ENCODE assay signal across 1 cellular context in the genomic region with DNA sequence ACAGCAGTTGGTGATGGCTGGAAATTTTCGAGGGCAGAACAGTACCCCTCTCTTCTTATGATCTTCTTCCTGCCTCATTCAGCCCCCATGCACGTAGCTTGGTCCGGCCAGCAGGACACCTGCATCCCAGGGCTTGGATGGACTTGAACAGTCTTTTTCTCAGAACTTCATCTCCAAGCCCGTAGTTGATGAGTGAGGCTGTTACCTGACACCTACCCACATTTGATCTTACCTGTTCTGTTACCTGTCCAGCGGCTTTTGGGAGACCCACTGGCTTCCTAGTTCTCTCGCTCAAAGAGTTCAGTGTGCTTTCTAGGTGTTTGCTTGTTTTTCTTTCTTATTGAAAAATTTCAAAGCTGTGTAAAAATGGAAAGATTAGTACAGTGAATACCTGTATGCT.
TF ChIP-seq lines count a peak whose summit lies in the region.

No MANE protein-coding gene starts in this region.

TF ChIP-seq in WTC11, 78 proteins besides CTCF, POLR2A, EP300 and RAD21 (continued from another document):
- TF ChIP-seq, protein P1, sequence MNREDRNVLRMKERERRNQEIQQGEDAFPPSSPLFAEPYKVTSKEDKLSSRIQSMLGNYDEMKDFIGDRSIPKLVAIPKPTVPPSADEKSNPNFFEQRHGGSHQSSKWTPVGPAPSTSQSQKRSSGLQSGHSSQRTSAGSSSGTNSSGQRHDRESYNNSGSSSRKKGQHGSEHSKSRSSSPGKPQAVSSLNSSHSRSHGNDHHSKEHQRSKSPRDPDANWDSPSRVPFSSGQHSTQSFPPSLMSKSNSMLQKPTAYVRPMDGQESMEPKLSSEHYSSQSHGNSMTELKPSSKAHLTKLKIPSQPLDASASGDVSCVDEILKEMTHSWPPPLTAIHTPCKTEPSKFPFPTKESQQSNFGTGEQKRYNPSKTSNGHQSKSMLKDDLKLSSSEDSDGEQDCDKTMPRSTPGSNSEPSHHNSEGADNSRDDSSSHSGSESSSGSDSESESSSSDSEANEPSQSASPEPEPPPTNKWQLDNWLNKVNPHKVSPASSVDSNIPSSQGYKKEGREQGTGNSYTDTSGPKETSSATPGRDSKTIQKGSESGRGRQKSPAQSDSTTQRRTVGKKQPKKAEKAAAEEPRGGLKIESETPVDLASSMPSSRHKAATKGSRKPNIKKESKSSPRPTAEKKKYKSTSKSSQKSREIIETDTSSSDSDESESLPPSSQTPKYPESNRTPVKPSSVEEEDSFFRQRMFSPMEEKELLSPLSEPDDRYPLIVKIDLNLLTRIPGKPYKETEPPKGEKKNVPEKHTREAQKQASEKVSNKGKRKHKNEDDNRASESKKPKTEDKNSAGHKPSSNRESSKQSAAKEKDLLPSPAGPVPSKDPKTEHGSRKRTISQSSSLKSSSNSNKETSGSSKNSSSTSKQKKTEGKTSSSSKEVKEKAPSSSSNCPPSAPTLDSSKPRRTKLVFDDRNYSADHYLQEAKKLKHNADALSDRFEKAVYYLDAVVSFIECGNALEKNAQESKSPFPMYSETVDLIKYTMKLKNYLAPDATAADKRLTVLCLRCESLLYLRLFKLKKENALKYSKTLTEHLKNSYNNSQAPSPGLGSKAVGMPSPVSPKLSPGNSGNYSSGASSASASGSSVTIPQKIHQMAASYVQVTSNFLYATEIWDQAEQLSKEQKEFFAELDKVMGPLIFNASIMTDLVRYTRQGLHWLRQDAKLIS (CRISPR knock-in tag; IDR thresholded peaks at IDR 0.05; ENCODE audit: borderline replicate concordance) = no peak
- TF ChIP-seq GABPB1 (CRISPR knock-in tag; IDR thresholded peaks at IDR 0.05) = no peak
- TF ChIP-seq FOXP1 (CRISPR knock-in tag; IDR thresholded peaks at IDR 0.05; ENCODE audit: borderline replicate concordance) = no peak
- TF ChIP-seq, protein P2, sequence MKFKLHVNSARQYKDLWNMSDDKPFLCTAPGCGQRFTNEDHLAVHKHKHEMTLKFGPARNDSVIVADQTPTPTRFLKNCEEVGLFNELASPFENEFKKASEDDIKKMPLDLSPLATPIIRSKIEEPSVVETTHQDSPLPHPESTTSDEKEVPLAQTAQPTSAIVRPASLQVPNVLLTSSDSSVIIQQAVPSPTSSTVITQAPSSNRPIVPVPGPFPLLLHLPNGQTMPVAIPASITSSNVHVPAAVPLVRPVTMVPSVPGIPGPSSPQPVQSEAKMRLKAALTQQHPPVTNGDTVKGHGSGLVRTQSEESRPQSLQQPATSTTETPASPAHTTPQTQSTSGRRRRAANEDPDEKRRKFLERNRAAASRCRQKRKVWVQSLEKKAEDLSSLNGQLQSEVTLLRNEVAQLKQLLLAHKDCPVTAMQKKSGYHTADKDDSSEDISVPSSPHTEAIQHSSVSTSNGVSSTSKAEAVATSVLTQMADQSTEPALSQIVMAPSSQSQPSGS (CRISPR knock-in tag; IDR thresholded peaks at IDR 0.05; ENCODE audit: borderline replicate concordance, low read depth) = no peak
- TF ChIP-seq, protein P3, sequence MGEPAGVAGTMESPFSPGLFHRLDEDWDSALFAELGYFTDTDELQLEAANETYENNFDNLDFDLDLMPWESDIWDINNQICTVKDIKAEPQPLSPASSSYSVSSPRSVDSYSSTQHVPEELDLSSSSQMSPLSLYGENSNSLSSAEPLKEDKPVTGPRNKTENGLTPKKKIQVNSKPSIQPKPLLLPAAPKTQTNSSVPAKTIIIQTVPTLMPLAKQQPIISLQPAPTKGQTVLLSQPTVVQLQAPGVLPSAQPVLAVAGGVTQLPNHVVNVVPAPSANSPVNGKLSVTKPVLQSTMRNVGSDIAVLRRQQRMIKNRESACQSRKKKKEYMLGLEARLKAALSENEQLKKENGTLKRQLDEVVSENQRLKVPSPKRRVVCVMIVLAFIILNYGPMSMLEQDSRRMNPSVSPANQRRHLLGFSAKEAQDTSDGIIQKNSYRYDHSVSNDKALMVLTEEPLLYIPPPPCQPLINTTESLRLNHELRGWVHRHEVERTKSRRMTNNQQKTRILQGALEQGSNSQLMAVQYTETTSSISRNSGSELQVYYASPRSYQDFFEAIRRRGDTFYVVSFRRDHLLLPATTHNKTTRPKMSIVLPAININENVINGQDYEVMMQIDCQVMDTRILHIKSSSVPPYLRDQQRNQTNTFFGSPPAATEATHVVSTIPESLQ (CRISPR knock-in tag; IDR thresholded peaks at IDR 0.05) = no peak
- no peak for TF ChIP-seq JUN (CRISPR knock-in tag; IDR thresholded peaks at IDR 0.05)
- TF ChIP-seq, protein P4, sequence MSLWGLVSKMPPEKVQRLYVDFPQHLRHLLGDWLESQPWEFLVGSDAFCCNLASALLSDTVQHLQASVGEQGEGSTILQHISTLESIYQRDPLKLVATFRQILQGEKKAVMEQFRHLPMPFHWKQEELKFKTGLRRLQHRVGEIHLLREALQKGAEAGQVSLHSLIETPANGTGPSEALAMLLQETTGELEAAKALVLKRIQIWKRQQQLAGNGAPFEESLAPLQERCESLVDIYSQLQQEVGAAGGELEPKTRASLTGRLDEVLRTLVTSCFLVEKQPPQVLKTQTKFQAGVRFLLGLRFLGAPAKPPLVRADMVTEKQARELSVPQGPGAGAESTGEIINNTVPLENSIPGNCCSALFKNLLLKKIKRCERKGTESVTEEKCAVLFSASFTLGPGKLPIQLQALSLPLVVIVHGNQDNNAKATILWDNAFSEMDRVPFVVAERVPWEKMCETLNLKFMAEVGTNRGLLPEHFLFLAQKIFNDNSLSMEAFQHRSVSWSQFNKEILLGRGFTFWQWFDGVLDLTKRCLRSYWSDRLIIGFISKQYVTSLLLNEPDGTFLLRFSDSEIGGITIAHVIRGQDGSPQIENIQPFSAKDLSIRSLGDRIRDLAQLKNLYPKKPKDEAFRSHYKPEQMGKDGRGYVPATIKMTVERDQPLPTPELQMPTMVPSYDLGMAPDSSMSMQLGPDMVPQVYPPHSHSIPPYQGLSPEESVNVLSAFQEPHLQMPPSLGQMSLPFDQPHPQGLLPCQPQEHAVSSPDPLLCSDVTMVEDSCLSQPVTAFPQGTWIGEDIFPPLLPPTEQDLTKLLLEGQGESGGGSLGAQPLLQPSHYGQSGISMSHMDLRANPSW (CRISPR knock-in tag; conservative IDR thresholded peaks at IDR 0.05; ENCODE audit: low read depth) = no peak
- no peak for TF ChIP-seq ZMAT4 (CRISPR knock-in tag; IDR thresholded peaks at IDR 0.05)
- TF ChIP-seq ZNF121 (CRISPR knock-in tag; IDR thresholded peaks at IDR 0.05) = no peak
- TF ChIP-seq, protein P5, sequence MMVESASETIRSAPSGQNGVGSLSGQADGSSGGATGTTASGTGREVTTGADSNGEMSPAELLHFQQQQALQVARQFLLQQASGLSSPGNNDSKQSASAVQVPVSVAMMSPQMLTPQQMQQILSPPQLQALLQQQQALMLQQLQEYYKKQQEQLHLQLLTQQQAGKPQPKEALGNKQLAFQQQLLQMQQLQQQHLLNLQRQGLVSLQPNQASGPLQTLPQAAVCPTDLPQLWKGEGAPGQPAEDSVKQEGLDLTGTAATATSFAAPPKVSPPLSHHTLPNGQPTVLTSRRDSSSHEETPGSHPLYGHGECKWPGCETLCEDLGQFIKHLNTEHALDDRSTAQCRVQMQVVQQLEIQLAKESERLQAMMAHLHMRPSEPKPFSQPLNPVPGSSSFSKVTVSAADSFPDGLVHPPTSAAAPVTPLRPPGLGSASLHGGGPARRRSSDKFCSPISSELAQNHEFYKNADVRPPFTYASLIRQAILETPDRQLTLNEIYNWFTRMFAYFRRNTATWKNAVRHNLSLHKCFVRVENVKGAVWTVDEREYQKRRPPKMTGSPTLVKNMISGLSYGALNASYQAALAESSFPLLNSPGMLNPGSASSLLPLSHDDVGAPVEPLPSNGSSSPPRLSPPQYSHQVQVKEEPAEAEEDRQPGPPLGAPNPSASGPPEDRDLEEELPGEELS (CRISPR knock-in tag; IDR thresholded peaks at IDR 0.05) = no peak
- TF ChIP-seq NFE2L1 (CRISPR knock-in tag; IDR thresholded peaks at IDR 0.05) = no peak
- TF ChIP-seq SMAD4 (CRISPR knock-in tag; IDR thresholded peaks at IDR 0.05) = no peak
- TF ChIP-seq NFATC4 (CRISPR knock-in tag; IDR thresholded peaks at IDR 0.05) = no peak
TF ChIP-seq in WTC11: peak in this region for 0.
